In the genomic region with DNA sequence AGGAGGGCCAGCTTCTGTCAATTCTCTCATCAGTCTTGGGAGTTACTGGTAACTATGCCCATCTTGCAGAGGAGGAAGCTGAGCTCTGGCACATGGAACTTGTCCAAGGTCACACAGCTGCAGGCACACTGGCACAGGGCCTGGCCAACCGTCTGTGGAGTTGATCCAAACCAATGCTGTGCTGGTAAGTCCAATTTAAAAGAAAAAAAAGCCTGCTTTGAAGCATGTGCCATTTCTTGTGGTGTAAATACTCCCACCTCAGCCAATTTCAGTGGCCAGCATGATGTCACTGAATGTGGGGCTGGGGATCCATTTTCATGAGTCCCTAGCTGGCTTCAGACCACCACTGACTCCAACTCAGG, we compare ENCODE assay signal across 9 cellular contexts.
DNase-seq lines count a peak whose midpoint lies in the region; ATAC-seq lines count a peak whose summit lies in the region.
"Had no signal": no experiment of that assay in that cellular context is flagged by ENCODE, and none has a peak within 500 bp of the region (broad histone marks: within the 10 kb centered on the region; RNA-seq: fewer than 3 reads in every experiment).

No MANE protein-coding gene starts in this region.

- H3K4me3 Mint-ChIP-seq in T-helper 1 cell treated with Interleukin-12 subunit alpha and Interleukin-12 subunit beta and Interleukin-4 antibody, amounts not matched to agents 30 μg/mL and 1 μg/mL, for 36 hours = peak overlapping the region; percentile 74

- peaks cover 51% of the 10 kb centered on the region for H3K4me1 Mint-ChIP-seq in T-helper 1 cell treated with Interleukin-12 subunit alpha and Interleukin-12 subunit beta and Interleukin-4 antibody, amounts not matched to agents 30 μg/mL and 1 μg/mL, for 36 hours (ENCODE audit: low read depth)

- H3K27ac ChIP-seq in angular gyrus (ENCODE audit: low read depth, low read length) = peak overlapping the region; percentile 71
- peak overlapping the region; percentile 37 for H3K27ac ChIP-seq in temporal lobe (ENCODE audit: low read depth, low read length)

- intact Hi-C loops in left colon (cut with DNase I, micrococcal nuclease) = no loop called here

- peak overlapping the region; percentile 95 for H3K27ac Mint-ChIP-seq in T-helper 1 cell treated with Interleukin-12 subunit alpha and Interleukin-12 subunit beta and Interleukin-4 antibody, amounts not matched to agents 30 μg/mL and 1 μg/mL, for 36 hours

- H3K9me3 Mint-ChIP-seq in T-helper 1 cell treated with Interleukin-12 subunit alpha and Interleukin-12 subunit beta and Interleukin-4 antibody, amounts not matched to agents 30 μg/mL and 1 μg/mL, for 36 hours = peaks cover 36% of the 10 kb centered on the region

- ATAC-seq in left colon = peak; percentile 54

- no peak for DNase-seq in T-helper 1 cell
- peak in 1 of 2 donors; percentile 56 for DNase-seq in left colon
- DNase-seq in HPDE6-E6E7 (ENCODE audit: extremely low spot score) = no peak
- DNase-seq in NCI-H2081 (lab: John Stamatoyannopoulos, UW) = no peak
- no peak for DNase-seq in SIG-M5 treated with dmso at 0.1 percent for 504 hours (lab: John Stamatoyannopoulos, UW; ENCODE audit: unreplicated experiment)
- DNase-seq: NCI-H1105 treated with DMSO at 0.1 percent for 48 hours had no signal

- H3K27me3 Mint-ChIP-seq in T-helper 1 cell treated with Interleukin-12 subunit alpha and Interleukin-12 subunit beta and Interleukin-4 antibody, amounts not matched to agents 30 μg/mL and 1 μg/mL, for 36 hours (ENCODE audit: low read depth) = no peaks in the 10 kb centered on the region

- peaks cover 35% of the 10 kb centered on the region for H3K36me3 Mint-ChIP-seq in T-helper 1 cell treated with Interleukin-12 subunit alpha and Interleukin-12 subunit beta and Interleukin-4 antibody, amounts not matched to agents 30 μg/mL and 1 μg/mL, for 36 hours (ENCODE audit: low read depth)
